Comparison of ENCODE assay signal across 22 cellular contexts in the genomic region with DNA sequence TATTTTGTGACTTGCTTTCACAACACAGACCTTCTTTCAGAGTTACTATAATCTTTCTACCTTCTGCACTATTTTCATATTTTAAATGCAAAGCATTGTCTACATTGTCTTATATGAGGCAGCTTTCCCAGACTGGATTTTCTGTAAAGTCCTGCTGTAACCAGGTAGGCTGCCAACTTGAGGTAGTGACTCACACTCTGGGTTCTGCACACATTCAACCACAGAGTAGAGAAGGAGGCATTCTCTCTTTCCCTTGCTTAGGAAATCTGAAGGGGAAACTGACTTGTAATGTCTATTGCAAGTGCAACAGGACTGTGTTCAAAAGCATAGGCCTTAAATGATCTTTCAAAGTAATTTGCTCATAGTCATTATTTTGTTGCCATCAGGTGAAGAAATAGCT.
DNase-seq lines count a peak whose midpoint lies in the region; ATAC-seq, FAIRE-seq and TF ChIP-seq lines count a peak whose summit lies in the region.
"Had no signal": no experiment of that assay in that cellular context is flagged by ENCODE, and none has a peak within 500 bp of the region (broad histone marks: within the 10 kb centered on the region; RNA-seq: fewer than 3 reads in every experiment).

No MANE protein-coding gene starts in this region.

- no peaks in the 10 kb centered on the region for H3K36me3 ChIP-seq in bronchial epithelial cell (ENCODE audit: control insufficient read depth, insufficient read depth, low read length)
- H3K36me3 ChIP-seq: neutrophil, thyroid gland had no signal

- H3K27me3 ChIP-seq in bronchial epithelial cell (ENCODE audit: control insufficient read depth, insufficient read depth, low read length) = no peaks in the 10 kb centered on the region
- H3K27me3 ChIP-seq: neutrophil, thyroid gland had no signal

- TF ChIP-seq CTCF in bronchial epithelial cell (IDR thresholded peaks at IDR 0.05; ENCODE audit: insufficient read depth, low read length, severe bottlenecking) = no peak
- no peak for TF ChIP-seq CTCF in coronary artery (IDR thresholded peaks at IDR 0.05)

- H3K4me3 ChIP-seq in bronchial epithelial cell (ENCODE audit: low read depth, low read length) (no peak overlapping the region), coronary artery (no peak overlapping the region)
- H3K4me3 ChIP-seq: thyroid gland had no signal

- peak; percentile 63 for DNase-seq in H4 (ENCODE audit: low spot score)
- DNase-seq in NCI-H69 (lab: John Stamatoyannopoulos, UW) = peak; percentile 71
- peak; percentile 55 for DNase-seq in bronchial epithelial cell (ENCODE audit: low read depth)
- DNase-seq in medulla oblongata (ENCODE audit: extremely low spot score) = peak; percentile 10
- DNase-seq in activated CD8-positive, alpha-beta memory T cell treated with anti-CD3 and anti-CD28 coated beads, Interleukin-2, amount 50 U/mL, for 4 hours = no peak
- no peak for DNase-seq in cerebellar cortex (ENCODE audit: low spot score)
- no peak for DNase-seq in coronary artery (ENCODE audit: low spot score)
- DNase-seq: activated CD4-positive, alpha-beta memory T cell treated with anti-CD3 and anti-CD28 coated beads for 36 hours; activated CD4-positive, CD25-positive, alpha-beta regulatory T cell; activated gamma-delta T cell; caudate nucleus; DMS 273 treated with DMSO at 0.1 percent for 48 hours; HFFc6; kidney; NCI-H2029; stimulated activated CD4-positive, alpha-beta T cell treated with anti-CD3 and anti-CD28 coated beads, Interleukin-2, amount 100 ng/mL, for 48 hours; stimulated activated naive CD4-positive, alpha-beta T cell treated with Interleukin-2 at 50 U/mL for 16 hours; T-helper 9 cell; thyroid gland had no signal

- no peak for FAIRE-seq in bronchial epithelial cell (lab: Jason Lieb, UNC)
- FAIRE-seq: kidney had no signal

- ATAC-seq in GM19351 (IDR thresholded peaks at IDR 0.05; ENCODE audit: unreplicated experiment) = no peak
- ATAC-seq: Right ventricle myocardium inferior had no signal

- H3K27ac ChIP-seq in coronary artery = no peak overlapping the region
- H3K27ac ChIP-seq: neutrophil, thyroid gland had no signal

Comparison
In these comparisons a context has a peak if more than half of its experiments do, and no peak if none do; other contexts are left out.
1. DNase-seq: peak in H4 (single experiment), NCI-H69 (single experiment), bronchial epithelial cell (single experiment) and medulla oblongata (single experiment); none in activated CD8-positive, alpha-beta memory T cell treated with anti-CD3 and anti-CD28 coated beads, Interleukin-2, amount 50 U/mL, for 4 hours (single experiment), cerebellar cortex (single experiment) and coronary artery (single experiment).